17 cellular contexts compared by ENCODE assay signal in genomic region chr12:175250-175649, GRCh38. TPM values are rescaled to one million over a fixed set of nuclear protein-coding genes. Genes with fewer than 3 reads are reported as not detected.
DNase-seq lines count a peak whose midpoint lies in the region; ATAC-seq and TF ChIP-seq lines count a peak whose summit lies in the region.
"Had no signal": no experiment of that assay in that cellular context is flagged by ENCODE, and none has a peak within 500 bp of the region (broad histone marks: within the 10 kb centered on the region; RNA-seq: fewer than 3 reads in every experiment).

No MANE protein-coding gene starts in this region.

- H3K9me3 Mint-ChIP-seq in GM23338 (no peaks in the 10 kb centered on the region), neural crest cell (no peaks in the 10 kb centered on the region)
- H3K9me3 Mint-ChIP-seq in CD8-positive, alpha-beta T cell, result no peaks in the 10 kb centered on the region
- H3K9me3 Mint-ChIP-seq: activated naive CD8-positive, alpha-beta T cell treated with anti-CD3 and anti-CD28 coated beads, Interleukin-2, amount 10 ng/mL, durations not matched to agents 7 days and 5 days had no signal

- H3K36me3 Mint-ChIP-seq in GM23338 (ENCODE audit: low read depth), result no peaks in the 10 kb centered on the region; the same call in 2 of the 3 replicates
- H3K36me3 Mint-ChIP-seq in neural crest cell (ENCODE audit: low read depth), result no peaks in the 10 kb centered on the region
- no peaks in the 10 kb centered on the region for H3K36me3 Mint-ChIP-seq in CD8-positive, alpha-beta T cell
- H3K36me3 Mint-ChIP-seq: activated naive CD8-positive, alpha-beta T cell treated with anti-CD3 and anti-CD28 coated beads, Interleukin-2, amount 10 ng/mL, durations not matched to agents 7 days and 5 days had no signal

- H3K79me2 ChIP-seq in GM23338 (replicated peaks; ENCODE audit: insufficient read depth), result no peaks in the 10 kb centered on the region

- peaks cover under 1% of the 10 kb centered on the region; the same call in 1 of the 2 replicates for H3K4me1 ChIP-seq in GM23338 (ENCODE audit: insufficient read depth)
- H3K4me1 ChIP-seq in CD8-positive, alpha-beta T cell (ENCODE audit: insufficient read depth, low read length), result no peaks in the 10 kb centered on the region
- H3K4me1 ChIP-seq: prostate gland had no signal

- no peaks in the 10 kb centered on the region for H3K9me2 ChIP-seq in GM23338 (ENCODE audit: insufficient read depth)

- H3K27ac Mint-ChIP-seq in GM23338 (0 out of 2 replicates have a peak overlapping the region, but pooled peaks have one; percentile 52), neural crest cell (ENCODE audit: unreplicated experiment) (peak overlapping the region; percentile 81)
- no peak overlapping the region for H3K27ac Mint-ChIP-seq in CD8-positive, alpha-beta T cell
- H3K27ac Mint-ChIP-seq: activated naive CD8-positive, alpha-beta T cell treated with anti-CD3 and anti-CD28 coated beads, Interleukin-2, amount 10 ng/mL, durations not matched to agents 7 days and 5 days; T-helper 17 cell had no signal

- no peaks in the 10 kb centered on the region for H3K9me3 ChIP-seq in CD8-positive, alpha-beta T cell (ENCODE audit: low read length)
- H3K9me3 ChIP-seq: prostate gland, suprapubic skin had no signal

- ATAC-seq in GM23338 (no peak), Right ventricle myocardium superior (ENCODE audit: poor library complexity) (peak; percentile 63), HG02973 (IDR thresholded peaks at IDR 0.05; ENCODE audit: unreplicated experiment) (no peak)
- no peak for ATAC-seq in CD8-positive, alpha-beta T cell
- ATAC-seq: T-helper 17 cell had no signal

- H3K4me1 Mint-ChIP-seq in GM23338 (peaks cover 51% of the 10 kb centered on the region), neural crest cell (peaks cover 26% of the 10 kb centered on the region)
- peaks cover 4% of the 10 kb centered on the region for H3K4me1 Mint-ChIP-seq in CD8-positive, alpha-beta T cell (ENCODE audit: low read depth)

- no peak overlapping the region for H3K4me3 ChIP-seq in GM23338
- no peak overlapping the region for H3K4me3 ChIP-seq in CD8-positive, alpha-beta T cell (ENCODE audit: low read depth, low read length)
- H3K4me3 ChIP-seq: prostate gland, suprapubic skin had no signal

- no peak overlapping the region for H3K4me2 ChIP-seq in GM23338

- H3K4me3 Mint-ChIP-seq in GM23338, result no peak overlapping the region
- H3K4me3 Mint-ChIP-seq in neural crest cell, result no peak overlapping the region
- H3K4me3 Mint-ChIP-seq in CD8-positive, alpha-beta T cell, result no peak overlapping the region
- H3K4me3 Mint-ChIP-seq: activated naive CD8-positive, alpha-beta T cell treated with anti-CD3 and anti-CD28 coated beads, Interleukin-2, amount 10 ng/mL, durations not matched to agents 7 days and 5 days; T-helper 17 cell had no signal

- H3K36me3 ChIP-seq in GM23338 (ENCODE audit: insufficient read depth), result no peaks in the 10 kb centered on the region; the same call in 1 of the 2 replicates
- no peaks in the 10 kb centered on the region for H3K36me3 ChIP-seq in CD8-positive, alpha-beta T cell (ENCODE audit: insufficient read depth, low read length)
- H3K36me3 ChIP-seq: prostate gland, suprapubic skin had no signal

- H3F3A ChIP-seq in GM23338 (replicated peaks; ENCODE audit: low read depth), result no peaks in the 10 kb centered on the region

- H3K27me3 ChIP-seq in GM23338 (ENCODE audit: insufficient read depth), result no peaks in the 10 kb centered on the region
- no peaks in the 10 kb centered on the region for H3K27me3 ChIP-seq in CD8-positive, alpha-beta T cell (ENCODE audit: insufficient read depth, low read length)

- POLR2A ChIA-PET in CD8-positive, alpha-beta T cell (lab: Charles Lee), result no interaction called here

- H4K20me1 ChIP-seq in GM23338 (replicated peaks; ENCODE audit: insufficient read depth), result no peaks in the 10 kb centered on the region

- intact Hi-C loops in Right ventricle myocardium superior (cut with DNase I), result no loop called here
- intact Hi-C loops in CD8-positive, alpha-beta T cell (cut with DNase I, micrococcal nuclease), result no loop called here

- no peak overlapping the region for H2AFZ ChIP-seq in GM23338

- CTCF ChIA-PET in CD8-positive, alpha-beta T cell (lab: Charles Lee), result no interaction called here

- no peak for TF ChIP-seq CTCF in GM23338 (conservative IDR thresholded peaks at IDR 0.05; ENCODE audit: low read depth in 2 of 2)
- TF ChIP-seq CTCF in neural crest cell (conservative IDR thresholded peaks at IDR 0.05), result no peak
- no peak for TF ChIP-seq CTCF in CD8-positive, alpha-beta T cell (IDR thresholded peaks at IDR 0.05)

- no peak for DNase-seq in GM23338 (ENCODE audit: low spot score)
- DNase-seq in NCI-H345 (lab: John Stamatoyannopoulos, UW), result peak; percentile 64
- peak; percentile 74 for DNase-seq in Right ventricle myocardium superior
- no peak for DNase-seq in neural crest cell (ENCODE audit: low read depth, low spot score)
- DNase-seq in CD8-positive, alpha-beta T cell, result no peak
- no peak for DNase-seq in cortex of kidney (lab: John Stamatoyannopoulos, UW)
- DNase-seq: activated naive CD8-positive, alpha-beta T cell treated with anti-CD3 and anti-CD28 coated beads, Interleukin-2, amount 10 ng/mL, durations not matched to agents 7 days and 5 days; kidney glomerular epithelial cell; MM.1S; NCI-H510A; T-helper 17 cell had no signal

- H3K27ac ChIP-seq in GM23338 (ENCODE audit: low read depth), result no peak overlapping the region
- H3K27ac ChIP-seq in CD8-positive, alpha-beta T cell (ENCODE audit: low read depth, low read length), result no peak overlapping the region
- H3K27ac ChIP-seq: C4-2B, prostate gland, suprapubic skin had no signal

- peaks cover 19% of the 10 kb centered on the region for H3K27me3 Mint-ChIP-seq in GM23338 (ENCODE audit: insufficient read depth, low read depth, poor library complexity)
- no peaks in the 10 kb centered on the region for H3K27me3 Mint-ChIP-seq in neural crest cell (ENCODE audit: low read depth)
- peaks cover 9% of the 10 kb centered on the region for H3K27me3 Mint-ChIP-seq in CD8-positive, alpha-beta T cell (ENCODE audit: low read depth)

TF ChIP-seq in GM23338, 12 proteins besides CTCF, POLR2A, EP300 and RAD21:
- no peak for TF ChIP-seq ZNF331 (CRISPR knock-in tag; IDR thresholded peaks at IDR 0.05; ENCODE audit: low read depth)
- TF ChIP-seq ETS1 (IDR thresholded peaks at IDR 0.05), result no peak
- TF ChIP-seq JUNB (IDR thresholded peaks at IDR 0.05; ENCODE audit: unreplicated experiment), result no peak
- TF ChIP-seq STAT1 (IDR thresholded peaks at IDR 0.05; ENCODE audit: unreplicated experiment), result no peak

RNA-seq across cellular contexts. Expression of gene SLC6A12, which starts 38.7 kb away (rescaled TPM):
- 0.56 and 2.1 TPM in 2 replicates for total RNA-seq in GM23338 (2014; rRNA removed; shearing (Covaris generic))
- 0.43 TPM in 1 of 2 replicates, not detected in the other for polyA plus RNA-seq in GM23338 (2016; fragmentation: Nextera tagmentation; extraction: Ambion mirVana)
- 0.86 TPM for total RNA-seq in Right ventricle myocardium superior
- total RNA-seq in neural crest cell, result 0.14 and 0.47 TPM in 2 replicates
- not detected for total RNA-seq in CD8-positive, alpha-beta T cell
- total RNA-seq: activated naive CD8-positive, alpha-beta T cell treated with anti-CD3 and anti-CD28 coated beads, Interleukin-2, amount 10 ng/mL, durations not matched to agents 7 days and 5 days; HT1080; RPMI7951; T-helper 17 cell had no signal

Comparison
In these comparisons a context has a peak if more than half of its experiments do, and no peak if none do; other contexts are left out.
1. DNase-seq: peak in NCI-H345 (single experiment) and Right ventricle myocardium superior (single experiment); none in GM23338 (single experiment), neural crest cell (single experiment), CD8-positive, alpha-beta T cell (0 of 7) and cortex of kidney (single experiment).